In genomic region chrX:146887020-146887419, GRCh38 we compare ENCODE assay signal across 25 cellular contexts.
"Had no signal": no experiment of that assay in that cellular context is flagged by ENCODE, and none has a peak within 500 bp of the region (broad histone marks: within the 10 kb centered on the region; RNA-seq: fewer than 3 reads in every experiment).

No MANE protein-coding gene starts in this region.

- H3K36me3 Mint-ChIP-seq: naive thymus-derived CD8-positive, alpha-beta T cell; stimulated activated naive B cell treated with anti-CD40 and anti-IgM and Interleukin-4, amounts not matched to agents 10 μg/mL and 1 μg/mL and 100 μg/mL, for 72 hours had no signal

- H3K4me3 Mint-ChIP-seq: effector memory CD8-positive, alpha-beta T cell; naive thymus-derived CD8-positive, alpha-beta T cell; nephron progenitor cell; stimulated activated naive B cell treated with anti-CD40 and anti-IgM and Interleukin-4, amounts not matched to agents 10 μg/mL and 1 μg/mL and 100 μg/mL, for 72 hours; stimulated activated naive CD8-positive, alpha-beta T cell treated with anti-CD3 and anti-CD28 coated beads, Interleukin-15, amount 100 ng/mL, for 72 hours had no signal

- DNase-seq: cortex of kidney; effector memory CD8-positive, alpha-beta T cell; erythroblast; esophagus squamous epithelium; foreskin melanocyte; glutamatergic neuron; heart right ventricle; hippocampal formation; left cardiac atrium; left ventricle myocardium inferior; lower lobe of right lung; naive thymus-derived CD8-positive, alpha-beta T cell; nephron progenitor cell; occipital lobe; ovary; psoas muscle; right cardiac atrium; stimulated activated CD4-positive, alpha-beta T cell treated with anti-CD3 and anti-CD28 coated beads, Interleukin-15, amount 100 ng/mL, for 24 hours; stimulated activated CD4-positive, alpha-beta T cell treated with anti-CD3 and anti-CD28 coated beads, Interleukin-2, amount 100 ng/mL, for 48 hours; stimulated activated naive B cell treated with anti-CD40 and anti-IgM and Interleukin-4, amounts not matched to agents 10 μg/mL and 1 μg/mL and 100 μg/mL, for 72 hours; stimulated activated naive CD8-positive, alpha-beta T cell treated with anti-CD3 and anti-CD28 coated beads, Interleukin-15, amount 100 ng/mL, for 72 hours; thyroid gland; trophoblast cell had no signal

- H3K4me3 ChIP-seq: esophagus squamous epithelium, heart right ventricle, left ventricle myocardium inferior, lower lobe of right lung, ovary, psoas muscle, skin epidermis, thyroid gland, vagina had no signal

- ATAC-seq: effector memory CD8-positive, alpha-beta T cell; heart right ventricle; left cardiac atrium; lower lobe of right lung; naive thymus-derived CD8-positive, alpha-beta T cell; psoas muscle; right cardiac atrium; stimulated activated naive B cell treated with anti-CD40 and anti-IgM and Interleukin-4, amounts not matched to agents 10 μg/mL and 1 μg/mL and 100 μg/mL, for 72 hours; stimulated activated naive CD8-positive, alpha-beta T cell treated with anti-CD3 and anti-CD28 coated beads, Interleukin-15, amount 100 ng/mL, for 72 hours had no signal

- H3K27ac ChIP-seq: esophagus squamous epithelium, heart right ventricle, left ventricle myocardium inferior, lower lobe of right lung, ovary, psoas muscle, skin epidermis, thyroid gland, vagina had no signal

- H3K27ac Mint-ChIP-seq: effector memory CD8-positive, alpha-beta T cell; naive thymus-derived CD8-positive, alpha-beta T cell; nephron progenitor cell; stimulated activated naive B cell treated with anti-CD40 and anti-IgM and Interleukin-4, amounts not matched to agents 10 μg/mL and 1 μg/mL and 100 μg/mL, for 72 hours; stimulated activated naive CD8-positive, alpha-beta T cell treated with anti-CD3 and anti-CD28 coated beads, Interleukin-15, amount 100 ng/mL, for 72 hours had no signal

- H3K4me1 Mint-ChIP-seq: naive thymus-derived CD8-positive, alpha-beta T cell; nephron progenitor cell; stimulated activated naive B cell treated with anti-CD40 and anti-IgM and Interleukin-4, amounts not matched to agents 10 μg/mL and 1 μg/mL and 100 μg/mL, for 72 hours; stimulated activated naive CD8-positive, alpha-beta T cell treated with anti-CD3 and anti-CD28 coated beads, Interleukin-15, amount 100 ng/mL, for 72 hours had no signal

- H3K9me3 ChIP-seq: esophagus squamous epithelium, left ventricle myocardium inferior, lower lobe of right lung, ovary, psoas muscle, thyroid gland, vagina had no signal

- H3K27me3 Mint-ChIP-seq: effector memory CD8-positive, alpha-beta T cell; naive thymus-derived CD8-positive, alpha-beta T cell; stimulated activated naive B cell treated with anti-CD40 and anti-IgM and Interleukin-4, amounts not matched to agents 10 μg/mL and 1 μg/mL and 100 μg/mL, for 72 hours; stimulated activated naive CD8-positive, alpha-beta T cell treated with anti-CD3 and anti-CD28 coated beads, Interleukin-15, amount 100 ng/mL, for 72 hours had no signal

- H3K27me3 ChIP-seq: esophagus squamous epithelium, heart right ventricle, ovary, thyroid gland, vagina had no signal

- H3K4me1 ChIP-seq: esophagus squamous epithelium, heart right ventricle, left ventricle myocardium inferior, lower lobe of right lung, psoas muscle, thyroid gland, vagina had no signal

- H3K36me3 ChIP-seq: esophagus squamous epithelium, heart right ventricle, left ventricle myocardium inferior, lower lobe of right lung, ovary, thyroid gland, vagina had no signal
